ENCODE assay signal across 17 cellular contexts in genomic region chr9:131117762-131118145, GRCh38. TPM values are rescaled to one million over a fixed set of nuclear protein-coding genes. Genes with fewer than 3 reads are reported as not detected.
DNase-seq lines count a peak whose midpoint lies in the region; ATAC-seq and TF ChIP-seq lines count a peak whose summit lies in the region.
"Had no signal": no experiment of that assay in that cellular context is flagged by ENCODE, and none has a peak within 500 bp of the region (broad histone marks: within the 10 kb centered on the region; RNA-seq: fewer than 3 reads in every experiment).

No MANE protein-coding gene starts in this region.

- no peak for TF ChIP-seq POLR2A in stomach (IDR thresholded peaks at IDR 0.05)

- no peak for TF ChIP-seq EP300 in stomach (IDR thresholded peaks at IDR 0.05)

- intact Hi-C loops in heart right ventricle (cut with DNase I), result loop anchor here in 2 of 10 donors (2.0 to 10.0 kb wide), 2 partner anchors 35 to 423 kb away; partner anchors contain the start of gene EXOSC2 (in 1 of the 2)
- intact Hi-C loops in left cardiac atrium (cut with DNase I), result no loop called here
- intact Hi-C loops in right cardiac atrium (cut with DNase I), result no loop called here
- intact Hi-C loops in stomach (cut with DNase I; ENCODE audit: low total_unique reads), result no loop called here

- H3K4me3 ChIP-seq in heart right ventricle (no peak overlapping the region), right cardiac atrium (ENCODE audit: low read length) (no peak overlapping the region), stomach (no peak overlapping the region)
- H3K4me3 ChIP-seq: A549, MG63, PC-9 had no signal

- WGBS in heart right ventricle, 2 donors, result 48 to 58% methylated on average over 4 of the region's 4 CpGs
- 57% methylated on average over 4 of the region's 4 CpGs for WGBS in right cardiac atrium
- 76 to 89% (median 78%) methylated on average over 3 to 4 of the region's 4 CpGs for WGBS in stomach, 5 donors

- DNase-seq in heart right ventricle, result no peak
- DNase-seq in left cardiac atrium, result no peak
- no peak for DNase-seq in right cardiac atrium
- no peak for DNase-seq in stomach
- DNase-seq in activated CD4-positive, alpha-beta T cell treated with anti-CD3 and anti-CD28 coated beads for 1 hour, result no peak
- DNase-seq in C1 segment of cervical spinal cord (lab: John Stamatoyannopoulos, UW), result no peak
- DNase-seq in activated T-cell treated with anti-CD3 and anti-CD28 coated beads, Interleukin-2, amount 50 U/mL, for 48 hours, result no peak
- no peak for DNase-seq in NCI-H446 treated with DMSO at 0.1 percent for 48 hours (lab: John Stamatoyannopoulos, UW)
- DNase-seq: CD4-positive, alpha-beta T cell; DMS79 treated with DMSO at 0.1 percent for 48 hours; H9; NCI-H1694 treated with DMSO at 0.1 percent for 48 hours; NCI-H748 treated with DMSO at 0.1 percent for 48 hours; PC-9 had no signal

- H3K27me3 ChIP-seq in heart right ventricle (no peaks in the 10 kb centered on the region), right cardiac atrium (ENCODE audit: control insufficient read depth, insufficient read depth) (no peaks in the 10 kb centered on the region), stomach (no peaks in the 10 kb centered on the region)
- H3K27me3 ChIP-seq: MG63 had no signal

- H3K9me3 ChIP-seq in heart right ventricle, result no peaks in the 10 kb centered on the region
- H3K9me3 ChIP-seq in right cardiac atrium (ENCODE audit: control insufficient read depth, low read length), result no peaks in the 10 kb centered on the region
- H3K9me3 ChIP-seq in stomach, result no peaks in the 10 kb centered on the region
- H3K9me3 ChIP-seq: A549, MG63 had no signal

- ATAC-seq in heart right ventricle, result no peak
- ATAC-seq in left cardiac atrium, result no peak
- ATAC-seq in right cardiac atrium, result no peak
- ATAC-seq: HepG2 had no signal

- TF ChIP-seq CTCF in heart right ventricle (IDR thresholded peaks at IDR 0.05) (no peak), stomach (IDR thresholded peaks at IDR 0.05) (no peak)

- H3K36me3 ChIP-seq in heart right ventricle, result peaks cover 0 to 54% (median 4%) of the 10 kb centered on the region in 9 donors
- peaks cover 0 to 8% (median 0%) of the 10 kb centered on the region in 4 donors for H3K36me3 ChIP-seq in stomach

- H3K27ac ChIP-seq in heart right ventricle (peak overlapping the region; percentile 70 to 91 (median 78)), right cardiac atrium (ENCODE audit: low read length) (peak overlapping the region; percentile 92), stomach (peak overlapping the region in 4 of 5 donors; percentile 31 to 46 (median 36))
- H3K27ac ChIP-seq: A549, PC-9 had no signal

- peaks cover 0 to 31% (median 14%) of the 10 kb centered on the region in 9 donors for H3K4me1 ChIP-seq in heart right ventricle
- H3K4me1 ChIP-seq in right cardiac atrium (ENCODE audit: control insufficient read depth, insufficient read depth, low read length), result no peaks in the 10 kb centered on the region
- H3K4me1 ChIP-seq in stomach, result no peaks in the 10 kb centered on the region

RNA-seq across cellular contexts. Expression of gene NUP214, which starts 7.6 kb away (rescaled TPM):
- total RNA-seq in heart right ventricle, result 10 to 100 TPM; 17.8 to 27.1 (median 23.6) TPM
- polyA plus RNA-seq in heart right ventricle, result 10 to 100 TPM; 13.8 to 21.5 TPM
- 10 to 100 TPM; 29.0 to 30.8 TPM for total RNA-seq in left cardiac atrium
- 10 to 100 TPM; 27.0 to 34.6 (median 29.6) TPM for total RNA-seq in right cardiac atrium
- polyA plus RNA-seq in right cardiac atrium, result 12.0 TPM
- 100 to 1,000 TPM in 1 of 5 donors, 10 to 100 TPM in 4; 34.4 to 111 (median 67.9) TPM for total RNA-seq in stomach
- polyA plus RNA-seq in stomach, result 10 to 100 TPM; 21.7 to 29.3 (median 25.1) TPM

RNA-seq across cellular contexts. Expression of gene AIF1L, which starts 21.4 kb away (rescaled TPM):
- total RNA-seq in heart right ventricle (10 to 100 TPM in 8 of 10 donors, 1 to 10 TPM in 2; 9.6 to 93.2 (median 14.8) TPM), left cardiac atrium (10 to 100 TPM; 22.0 to 31.1 TPM), right cardiac atrium (10 to 100 TPM in 3 of 4 donors, 1 to 10 TPM in 1; 6.9 to 22.7 (median 16.5) TPM), stomach (10 to 100 TPM in 2 of 5 donors, 1 to 10 TPM in 1, not detected in 2; 1.2 to 18.4 (median 10.9) TPM)
- polyA plus RNA-seq in heart right ventricle (10 to 100 TPM; 15.3 to 25.2 TPM), right cardiac atrium (15.7 TPM), stomach (10 to 100 TPM in 1 of 3 donors, 1 to 10 TPM in 2; 3.8 to 10.9 (median 7.2) TPM)
- total RNA-seq: CD4-positive, alpha-beta T cell had no signal

Comparison
In these comparisons a context has a peak if more than half of its experiments do, and no peak if none do; other contexts are left out.
1. H3K27ac ChIP-seq: peak in every context shown above with its lines; median percentile 92 in right cardiac atrium; 78 in heart right ventricle; 36 in stomach.